ENCODE assay signal across 8 cellular contexts in the genomic region with DNA sequence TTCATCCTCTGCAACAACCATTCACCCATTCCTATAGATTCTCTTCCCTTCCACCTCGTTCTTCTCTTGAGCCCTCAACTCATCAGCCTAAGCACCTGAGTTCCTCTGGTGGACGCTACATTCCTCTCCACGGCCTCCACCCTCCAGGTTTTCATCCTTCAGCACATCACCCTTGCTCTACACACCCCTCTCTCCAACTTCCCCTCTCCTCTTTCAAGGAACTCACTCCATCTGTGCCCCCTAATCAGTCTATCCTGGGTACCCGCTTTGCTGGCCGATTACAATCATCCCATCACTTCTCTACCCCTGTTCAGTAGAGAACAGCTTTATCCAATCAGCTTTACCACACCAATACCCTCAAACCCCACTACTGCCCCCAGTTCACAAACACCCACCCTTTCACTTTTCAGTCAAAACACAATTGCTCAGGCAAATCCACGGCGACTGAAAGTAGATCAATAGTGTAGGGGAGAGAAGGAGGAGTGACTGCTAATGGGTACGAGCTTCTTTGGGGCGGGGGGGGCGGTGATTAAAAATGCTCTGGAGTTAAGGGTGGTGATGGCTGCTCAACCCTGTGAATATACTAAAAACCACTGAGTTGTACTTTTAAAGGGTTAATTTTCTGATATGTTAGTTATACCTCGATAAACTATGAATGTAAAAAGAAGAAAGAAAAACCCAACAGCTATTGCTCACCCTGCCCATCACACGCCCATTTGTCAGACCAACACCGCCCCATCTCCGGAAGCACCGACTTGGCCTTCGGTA. TPM values are rescaled to one million over a fixed set of nuclear protein-coding genes. Genes with fewer than 3 reads are reported as not detected.
DNase-seq lines count a peak whose midpoint lies in the region; ATAC-seq and TF ChIP-seq lines count a peak whose summit lies in the region.

No MANE protein-coding gene starts in this region.

- H3K79me2 ChIP-seq in fibroblast of lung (ENCODE audit: control insufficient read depth, insufficient read depth, low read length) = peaks cover 12% of the 10 kb centered on the region

- peak overlapping the region; percentile 92 for H3K4me2 ChIP-seq in fibroblast of lung (ENCODE audit: extremely low read depth, insufficient read depth, low read length)

- no peak for TF ChIP-seq CTCF in fibroblast of lung (conservative IDR thresholded peaks at IDR 0.05 in 1 of 2, IDR thresholded peaks at IDR 0.05 in 1 of 2; ENCODE audit: low read depth in 1 of 2, low read length in 2 of 2)
- TF ChIP-seq CTCF in omental fat pad (IDR thresholded peaks at IDR 0.05) = no peak

- peak overlapping the region; percentile 76 for H3K27ac ChIP-seq in fibroblast of lung (ENCODE audit: insufficient read depth, low read length)

- ATAC-seq in activated CD4-positive, CD25-positive, alpha-beta regulatory T cell treated with anti-CD3 and anti-CD28 coated beads, Interleukin-2, amount 50 U/mL, for 24 hours = peak; percentile 27 to 43
- ATAC-seq in HG03342 (IDR thresholded peaks at IDR 0.05; ENCODE audit: unreplicated experiment) = peak; percentile 21
- peak; percentile 62 for ATAC-seq in omental fat pad (ENCODE audit: low FRiP score)
- no peak for ATAC-seq in GM21367 (IDR thresholded peaks at IDR 0.05; ENCODE audit: unreplicated experiment)

- peak overlapping the region; percentile 29 for H3K27ac Mint-ChIP-seq in activated CD4-positive, alpha-beta memory T cell treated with anti-CD3 and anti-CD28 coated beads for 36 hours

- H2AFZ ChIP-seq in fibroblast of lung (ENCODE audit: low read length) = peak overlapping the region; percentile 87

- POLR2A ChIA-PET in activated CD4-positive, alpha-beta memory T cell treated with anti-CD3 and anti-CD28 coated beads for 36 hours (lab: Charles Lee) = interaction anchor here (1.0 kb wide), 1 partner anchor 28 kb away, joined by 8 read pairs; a partner anchor contains a TSS

- H3K36me3 ChIP-seq in fibroblast of lung (ENCODE audit: control insufficient read depth, insufficient read depth, low read length) = no peaks in the 10 kb centered on the region

- H3K27me3 Mint-ChIP-seq in activated CD4-positive, alpha-beta memory T cell treated with anti-CD3 and anti-CD28 coated beads for 36 hours = no peaks in the 10 kb centered on the region

- peaks cover 7% of the 10 kb centered on the region for H3K4me1 ChIP-seq in fibroblast of lung (ENCODE audit: control insufficient read depth, extremely low read depth, insufficient read depth, low read length)

- H3K9me3 Mint-ChIP-seq in activated CD4-positive, alpha-beta memory T cell treated with anti-CD3 and anti-CD28 coated beads for 36 hours = no peaks in the 10 kb centered on the region

- H3K36me3 Mint-ChIP-seq in activated CD4-positive, alpha-beta memory T cell treated with anti-CD3 and anti-CD28 coated beads for 36 hours = no peaks in the 10 kb centered on the region

- H3K4me1 Mint-ChIP-seq in activated CD4-positive, alpha-beta memory T cell treated with anti-CD3 and anti-CD28 coated beads for 36 hours (ENCODE audit: low read depth) = peaks cover 43% of the 10 kb centered on the region

- intact Hi-C loops in activated CD4-positive, alpha-beta memory T cell treated with anti-CD3 and anti-CD28 coated beads for 36 hours (cut with micrococcal nuclease) = loop anchor here (1.0 kb wide), 3 partner anchors 28 to 591 kb away; a partner anchor contains a TSS

- H3K9me3 ChIP-seq in fibroblast of lung (ENCODE audit: control insufficient read depth, insufficient read depth, low read depth, low read length) = no peaks in the 10 kb centered on the region

- peak overlapping the region; percentile 91 for H3K9ac ChIP-seq in fibroblast of lung (ENCODE audit: insufficient read depth, low read length)

- peak overlapping the region; percentile 77 to 91 (median 88) for H3K4me3 ChIP-seq in fibroblast of lung (replicated peaks in 1 of 4; ENCODE audit: control extremely low read depth in 1 of 4, insufficient read depth in 1 of 4, low read depth in 3 of 4, low read length in 4 of 4)

- peak overlapping the region; percentile 71 for H3K4me3 Mint-ChIP-seq in activated CD4-positive, alpha-beta memory T cell treated with anti-CD3 and anti-CD28 coated beads for 36 hours

- no peaks in the 10 kb centered on the region for H3K27me3 ChIP-seq in fibroblast of lung (ENCODE audit: control insufficient read depth, insufficient read depth, low read length)

- CTCF ChIA-PET in activated CD4-positive, alpha-beta memory T cell treated with anti-CD3 and anti-CD28 coated beads for 36 hours (lab: Charles Lee) = interaction anchor here (0.6 to 3.0 kb wide), 6 partner anchors 9 to 461 kb away, joined by 3 to 12 read pairs (median 3); a partner anchor contains a TSS

- no peaks in the 10 kb centered on the region for H4K20me1 ChIP-seq in fibroblast of lung (ENCODE audit: control insufficient read depth, extremely low read depth, insufficient read depth, low read length)

- DNase-seq in activated CD4-positive, CD25-positive, alpha-beta regulatory T cell treated with anti-CD3 and anti-CD28 coated beads, Interleukin-2, amount 50 U/mL, for 72 hours = no peak
- peak; percentile 52 for DNase-seq in activated CD4-positive, alpha-beta memory T cell treated with anti-CD3 and anti-CD28 coated beads for 36 hours
- peak in 1 of 2 donors; percentile 34 for DNase-seq in fibroblast of lung (ENCODE audit: low read depth in 2 of 2)
- DNase-seq in omental fat pad (ENCODE audit: low spot score) = no peak
- no peak for DNase-seq in DMS153 (lab: John Stamatoyannopoulos, UW)

RNA-seq across cellular contexts. Expression of a gene that starts 0.9 kb away (rescaled TPM):
- total RNA-seq in activated CD4-positive, alpha-beta memory T cell treated with anti-CD3 and anti-CD28 coated beads for 36 hours = 10 to 100 TPM; 55.3 to 55.4 TPM
- total RNA-seq in fibroblast of lung (28.2 and 39.1 TPM in 2 replicates), omental fat pad (10 to 100 TPM; 43.1 to 84.0 (median 67.9) TPM)
- polyA plus RNA-seq in fibroblast of lung = 26.0 and 36.2 TPM in 2 replicates
- polyA plus RNA-seq in fibroblast of lung (2012) = 25.8 and 34.7 TPM in 2 replicates
- polyA minus RNA-seq in fibroblast of lung (ENCODE audit: low replicate concordance) = 72.4 and 93.6 TPM in 2 replicates

RNA-seq across cellular contexts. Expression of a gene that starts 27.4 kb away (rescaled TPM):
- total RNA-seq in activated CD4-positive, alpha-beta memory T cell treated with anti-CD3 and anti-CD28 coated beads for 36 hours = 10 to 100 TPM; 26.5 to 27.5 TPM
- 11.9 and 12.8 TPM in 2 replicates for total RNA-seq in fibroblast of lung
- polyA plus RNA-seq in fibroblast of lung = 30.2 and 39.1 TPM in 2 replicates
- 28.8 and 30.2 TPM in 2 replicates for polyA plus RNA-seq in fibroblast of lung (2012)
- 0.48 and 1.2 TPM in 2 replicates for polyA minus RNA-seq in fibroblast of lung (ENCODE audit: low replicate concordance)
- total RNA-seq in omental fat pad = 10 to 100 TPM; 21.8 to 31.2 (median 25.7) TPM

RNA-seq across cellular contexts. Expression of a gene that starts 32.7 kb away (rescaled TPM):
- 1,000 to 10,000 TPM; 2,582 TPM for total RNA-seq in activated CD4-positive, alpha-beta memory T cell treated with anti-CD3 and anti-CD28 coated beads for 36 hours
- total RNA-seq in fibroblast of lung = 2,451 and 3,311 TPM in 2 replicates
- polyA plus RNA-seq in fibroblast of lung = 3,444 and 3,511 TPM in 2 replicates
- polyA plus RNA-seq in fibroblast of lung (2012) = 2,510 and 2,780 TPM in 2 replicates
- polyA minus RNA-seq in fibroblast of lung (ENCODE audit: low replicate concordance) = 382 and 412 TPM in 2 replicates
- 1,000 to 10,000 TPM; 1,522 to 1,939 (median 1,772) TPM for total RNA-seq in omental fat pad
